8 cellular contexts compared by ENCODE assay signal in the genomic region with DNA sequence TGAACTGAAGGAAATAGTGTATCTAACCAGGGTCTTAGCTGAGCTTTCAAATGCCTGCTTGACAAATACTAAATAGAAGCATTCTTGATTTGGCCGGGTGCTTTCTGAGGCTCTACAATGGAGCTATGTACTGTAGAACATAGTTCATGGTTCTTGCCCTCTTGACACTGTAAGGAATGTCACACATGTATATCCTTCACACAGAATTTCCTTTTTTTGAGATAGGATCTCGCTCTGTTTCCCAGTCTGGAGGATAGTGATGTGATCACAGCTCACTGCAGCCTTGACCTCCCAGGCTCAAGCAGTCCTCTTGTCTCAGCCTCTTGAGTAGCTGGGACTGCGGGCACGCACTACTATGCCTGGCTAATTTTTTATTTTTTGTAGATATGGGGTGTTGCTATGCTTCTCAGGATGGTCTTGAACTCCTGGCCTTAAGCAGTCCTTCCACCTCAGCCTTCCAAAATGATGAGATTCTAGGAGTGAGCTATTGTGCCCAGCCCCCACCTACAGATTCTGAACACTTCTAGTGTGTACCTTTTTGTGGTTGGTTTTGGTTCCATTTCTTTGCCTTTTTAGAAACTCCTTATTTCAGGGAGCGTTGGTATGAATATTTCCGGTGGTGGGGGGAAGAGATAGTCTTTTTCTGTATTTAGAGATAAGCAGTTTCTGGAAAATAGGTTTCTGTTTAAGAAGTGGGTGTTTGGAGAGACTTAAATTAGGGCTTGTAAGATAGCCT. TPM values are rescaled to one million over a fixed set of nuclear protein-coding genes. Genes with fewer than 3 reads are reported as not detected.
A peak's percentile ranks its signal among the peaks of the same experiment; 100 is the strongest.
DNase-seq lines count a peak whose midpoint lies in the region; ATAC-seq and TF ChIP-seq lines count a peak whose summit lies in the region.

No MANE protein-coding gene starts in this region.

- H3K4me1 Mint-ChIP-seq in brain = peaks cover 63% of the 10 kb centered on the region
- H3K4me1 Mint-ChIP-seq in natural killer cell = peaks cover 76 to 82% of the 10 kb centered on the region in 2 donors

- H3K36me3 Mint-ChIP-seq in brain = peaks cover 50% of the 10 kb centered on the region
- H3K36me3 Mint-ChIP-seq in natural killer cell = no peaks in the 10 kb centered on the region

- peaks cover 22% of the 10 kb centered on the region for H3K4me1 ChIP-seq in ACC112 (ENCODE audit: control insufficient read depth, insufficient read depth, low read length, unreplicated experiment)
- peaks cover 12% of the 10 kb centered on the region for H3K4me1 ChIP-seq in MM.1S (ENCODE audit: low read length)

- TF ChIP-seq CTCF in MM.1S (IDR thresholded peaks at IDR 0.05; ENCODE audit: low read length) (no peak), brain (conservative IDR thresholded peaks at IDR 0.05) (no peak), natural killer cell (IDR thresholded peaks at IDR 0.05) (no peak)

- peak overlapping the region; percentile 87 for H3K4me2 ChIP-seq in MM.1S (ENCODE audit: low read depth, low read length)

- H3K27me3 ChIP-seq in ACC112 (ENCODE audit: insufficient read depth, low read length) = no peaks in the 10 kb centered on the region
- H3K27me3 ChIP-seq in MM.1S (replicated peaks; ENCODE audit: insufficient read depth, low read length) = no peaks in the 10 kb centered on the region

- H4K20me1 ChIP-seq in MM.1S (ENCODE audit: insufficient read depth, low read length) = no peaks in the 10 kb centered on the region

- H2AFZ ChIP-seq in ACC112 (ENCODE audit: low read length, unreplicated experiment) (no peak overlapping the region), MM.1S (ENCODE audit: low read length) (no peak overlapping the region)

- H3K9me3 ChIP-seq in MM.1S (replicated peaks; ENCODE audit: insufficient read depth, low read length) = no peaks in the 10 kb centered on the region

- intact Hi-C loops in natural killer cell (cut with micrococcal nuclease) = no loop called here

- H3K79me2 ChIP-seq in ACC112 (ENCODE audit: control insufficient read depth, insufficient read depth, low read length, unreplicated experiment) (peaks cover 84% of the 10 kb centered on the region), MM.1S (ENCODE audit: low read length) (peaks cover 84% of the 10 kb centered on the region)

- ATAC-seq in natural killer cell (no peak), GM19467 (IDR thresholded peaks at IDR 0.05; ENCODE audit: unreplicated experiment) (no peak), GM18867 (IDR thresholded peaks at IDR 0.05; ENCODE audit: unreplicated experiment) (no peak), HG03439 (IDR thresholded peaks at IDR 0.05; ENCODE audit: unreplicated experiment) (no peak)

- H3K27me3 Mint-ChIP-seq in brain (peaks cover 6% of the 10 kb centered on the region), natural killer cell (ENCODE audit: low read depth in 2 of 2) (no peaks in the 10 kb centered on the region)

- H3K4me3 Mint-ChIP-seq in brain (peak overlapping the region; percentile 43 to 96 (median 89)), natural killer cell (peak overlapping the region; percentile 26)

- H3K27ac ChIP-seq in ACC112 (ENCODE audit: low read depth, low read length) = peak overlapping the region; percentile 58; the same call in 1 of the 2 replicates
- H3K27ac ChIP-seq in MM.1S (ENCODE audit: low read length) = peak overlapping the region; percentile 75; the same call in 1 of the 2 replicates

- H3K4me3 ChIP-seq in ACC112 (ENCODE audit: low read depth, low read length) (peak overlapping the region; percentile 99; the same call in 1 of the 2 replicates), MM.1S (ENCODE audit: low read length) (peak overlapping the region; percentile 74)

- H3K27ac Mint-ChIP-seq in brain (peak overlapping the region in 2 of 5 experiments; percentile 69 to 92), natural killer cell (peak overlapping the region; percentile 79 to 86)

- 0 out of 2 replicates have a peak, but pooled peaks cover 2% of the 10 kb centered on the region for H3K36me3 ChIP-seq in ACC112 (ENCODE audit: insufficient read depth, low read length)
- no peaks in the 10 kb centered on the region for H3K36me3 ChIP-seq in MM.1S (replicated peaks; ENCODE audit: insufficient read depth, low read length)

- no peak overlapping the region; the same call in 1 of the 2 replicates for H3K9ac ChIP-seq in MM.1S (ENCODE audit: low read length)

- no peaks in the 10 kb centered on the region for H3K9me2 ChIP-seq in MM.1S (replicated peaks; ENCODE audit: insufficient read depth, low read length)

- H3F3A ChIP-seq in MM.1S (ENCODE audit: insufficient read depth, low read length) = peaks cover 32% of the 10 kb centered on the region

- DNase-seq in MM.1S (peak; percentile 61), natural killer cell (no peak), hypothalamus (lab: John Stamatoyannopoulos, UW) (no peak)

- no peaks in the 10 kb centered on the region for H3K9me3 Mint-ChIP-seq in brain
- H3K9me3 Mint-ChIP-seq in natural killer cell = no peaks in the 10 kb centered on the region

RNA-seq across cellular contexts. Expression of a gene that starts 4.2 kb away (rescaled TPM):
- 29.1 TPM for polyA plus RNA-seq in brain (ENCODE audit: insufficient read depth, low read depth, low replicate concordance)
- 10 to 100 TPM; 83.8 to 92.4 (median 86.1) TPM for total RNA-seq in natural killer cell
